In the genomic region with DNA sequence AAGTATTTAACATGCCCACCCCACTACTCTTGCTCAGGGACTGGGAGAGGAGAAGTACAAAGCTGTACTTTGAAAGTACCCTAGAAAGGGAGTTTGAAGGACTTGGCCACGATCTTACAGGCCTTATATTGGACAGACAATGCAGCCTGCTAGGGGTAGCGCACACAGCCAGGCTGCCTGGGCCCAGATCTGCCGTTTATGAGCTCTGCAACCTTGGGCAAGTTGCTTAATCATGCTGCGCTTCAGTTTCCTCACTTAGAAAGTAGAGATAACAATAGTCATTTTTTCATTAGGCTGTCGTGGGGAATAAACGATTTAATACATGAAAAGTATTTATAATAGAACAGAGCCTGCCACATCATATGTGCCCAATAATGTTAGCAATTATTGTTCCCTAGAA, we compare ENCODE assay signal across 22 cellular contexts.
"Had no signal": no experiment of that assay in that cellular context is flagged by ENCODE, and none has a peak within 500 bp of the region (broad histone marks: within the 10 kb centered on the region; RNA-seq: fewer than 3 reads in every experiment).

No MANE protein-coding gene starts in this region.

- H3K4me1 Mint-ChIP-seq: memory B cell; naive thymus-derived CD8-positive, alpha-beta T cell; stimulated activated naive B cell treated with anti-CD40 and anti-IgM and Interleukin-4, amounts not matched to agents 10 μg/mL and 1 μg/mL and 100 μg/mL, for 72 hours had no signal

- H3K27ac ChIP-seq: brain microvascular endothelial cell, coronary artery, left ventricle myocardium inferior, sigmoid colon, thoracic aorta had no signal

- H3K36me3 Mint-ChIP-seq: memory B cell; naive thymus-derived CD8-positive, alpha-beta T cell; stimulated activated naive B cell treated with anti-CD40 and anti-IgM and Interleukin-4, amounts not matched to agents 10 μg/mL and 1 μg/mL and 100 μg/mL, for 72 hours had no signal

- H3K27ac Mint-ChIP-seq: activated CD4-positive, alpha-beta T cell treated with anti-CD3 and anti-CD28 coated beads, Interleukin-2, amount 10 ng/mL, durations not matched to agents 7 days and 5 days; activated CD8-positive, alpha-beta T cell treated with anti-CD3 and anti-CD28 coated beads, Interleukin-2, amount 10 ng/mL, durations not matched to agents 7 days and 5 days; activated naive CD4-positive, alpha-beta T cell treated with anti-CD3 and anti-CD28 coated beads for 36 hours; memory B cell; naive thymus-derived CD8-positive, alpha-beta T cell; stimulated activated naive B cell treated with anti-CD40 and anti-IgM and Interleukin-4, amounts not matched to agents 10 μg/mL and 1 μg/mL and 100 μg/mL, for 72 hours had no signal

- ATAC-seq: activated CD8-positive, alpha-beta T cell treated with anti-CD3 and anti-CD28 coated beads, Interleukin-2, amount 10 ng/mL, durations not matched to agents 7 days and 5 days; activated T-cell treated with anti-CD3 and anti-CD28 coated beads, Interleukin-2, amount 50 U/mL, for 4 hours; esophagus mucosa; naive thymus-derived CD8-positive, alpha-beta T cell; stimulated activated naive B cell treated with anti-CD40 and anti-IgM and Interleukin-4, amounts not matched to agents 10 μg/mL and 1 μg/mL and 100 μg/mL, for 72 hours had no signal

- H3K9me3 ChIP-seq: left ventricle myocardium inferior, sigmoid colon, spleen, thoracic aorta had no signal

- H3K9me3 Mint-ChIP-seq: activated naive CD4-positive, alpha-beta T cell treated with anti-CD3 and anti-CD28 coated beads for 36 hours; activated T-cell treated with anti-CD3 and anti-CD28 coated beads, Interleukin-2, amount 50 U/mL, for 4 hours; memory B cell; stimulated activated naive B cell treated with anti-CD40 and anti-IgM and Interleukin-4, amounts not matched to agents 10 μg/mL and 1 μg/mL and 100 μg/mL, for 72 hours had no signal

- DNase-seq: activated CD4-positive, alpha-beta T cell treated with anti-CD3 and anti-CD28 coated beads, Interleukin-2, amount 10 ng/mL, durations not matched to agents 7 days and 5 days; activated CD8-positive, alpha-beta T cell treated with anti-CD3 and anti-CD28 coated beads, Interleukin-2, amount 10 ng/mL, durations not matched to agents 7 days and 5 days; activated naive CD4-positive, alpha-beta T cell treated with anti-CD3 and anti-CD28 coated beads for 36 hours; activated T-cell treated with anti-CD3 and anti-CD28 coated beads, Interleukin-2, amount 50 U/mL, for 4 hours; aorta; brain microvascular endothelial cell; central memory CD4-positive, alpha-beta T cell; head of caudate nucleus; kidney glomerular epithelial cell; left ventricle myocardium inferior; naive thymus-derived CD8-positive, alpha-beta T cell; posterior cingulate gyrus; sigmoid colon; spleen; stimulated activated CD4-positive, alpha-beta T cell treated with anti-CD3 and anti-CD28 coated beads, Interleukin-4, amount 100 ng/mL, for 4 hours; stimulated activated naive B cell treated with anti-CD40 and anti-IgM and Interleukin-4, amounts not matched to agents 10 μg/mL and 1 μg/mL and 100 μg/mL, for 72 hours; T-helper 1 cell; T1000 had no signal

- H3K4me3 ChIP-seq: coronary artery, left ventricle myocardium inferior, sigmoid colon, spleen, thoracic aorta had no signal

- H3K4me3 Mint-ChIP-seq: activated CD4-positive, alpha-beta T cell treated with anti-CD3 and anti-CD28 coated beads, Interleukin-2, amount 10 ng/mL, durations not matched to agents 7 days and 5 days; activated CD8-positive, alpha-beta T cell treated with anti-CD3 and anti-CD28 coated beads, Interleukin-2, amount 10 ng/mL, durations not matched to agents 7 days and 5 days; activated naive CD4-positive, alpha-beta T cell treated with anti-CD3 and anti-CD28 coated beads for 36 hours; activated T-cell treated with anti-CD3 and anti-CD28 coated beads, Interleukin-2, amount 50 U/mL, for 4 hours; memory B cell; naive thymus-derived CD8-positive, alpha-beta T cell; stimulated activated naive B cell treated with anti-CD40 and anti-IgM and Interleukin-4, amounts not matched to agents 10 μg/mL and 1 μg/mL and 100 μg/mL, for 72 hours had no signal

- H3K27me3 ChIP-seq: brain microvascular endothelial cell, sigmoid colon, spleen had no signal

- H3K36me3 ChIP-seq: brain microvascular endothelial cell, left ventricle myocardium inferior, sigmoid colon, spleen, thoracic aorta had no signal

- H3K27me3 Mint-ChIP-seq: activated CD4-positive, alpha-beta T cell treated with anti-CD3 and anti-CD28 coated beads, Interleukin-2, amount 10 ng/mL, durations not matched to agents 7 days and 5 days had no signal

- H3K4me1 ChIP-seq: left ventricle myocardium inferior, spleen had no signal
